17 cellular contexts compared by ENCODE assay signal in the genomic region with DNA sequence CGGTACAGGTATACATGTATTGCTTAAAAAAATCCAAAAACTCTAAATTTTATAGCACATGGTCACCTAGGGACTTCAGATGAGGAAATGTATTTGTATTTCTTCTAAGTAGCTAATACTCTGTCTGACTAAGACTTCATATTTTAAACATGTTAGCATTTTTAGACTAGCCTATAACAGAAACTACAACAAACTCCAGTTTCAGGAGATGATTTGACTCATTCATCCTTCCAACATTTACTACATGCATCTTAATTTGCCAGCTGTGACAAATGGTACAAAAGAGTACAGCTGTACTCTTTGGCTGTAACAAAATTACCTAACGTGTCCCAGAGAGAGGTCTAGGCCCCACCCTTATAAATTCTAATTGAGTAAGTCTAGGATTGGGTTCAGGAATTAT. TPM values are rescaled to one million over a fixed set of nuclear protein-coding genes. Genes with fewer than 3 reads are reported as not detected.
DNase-seq lines count a peak whose midpoint lies in the region; ATAC-seq and TF ChIP-seq lines count a peak whose summit lies in the region.
"Had no signal": no experiment of that assay in that cellular context is flagged by ENCODE, and none has a peak within 500 bp of the region (broad histone marks: within the 10 kb centered on the region; RNA-seq: fewer than 3 reads in every experiment).

No MANE protein-coding gene starts in this region.

- peak overlapping the region; percentile 86 for H3K27ac Mint-ChIP-seq in activated naive CD4-positive, alpha-beta T cell treated with anti-CD3 and anti-CD28 coated beads, Interleukin-2, amount 50 U/mL, for 24 hours
- no peak overlapping the region for H3K27ac Mint-ChIP-seq in activated naive CD4-positive, alpha-beta T cell treated with anti-CD3 and anti-CD28 coated beads, Interleukin-2, amount 10 ng/mL, durations not matched to agents 7 days and 5 days

- TF ChIP-seq CTCF in hepatocyte (IDR thresholded peaks at IDR 0.05; ENCODE audit: poor library complexity) (no peak), tibial artery (IDR thresholded peaks at IDR 0.05) (no peak)

- H3K27ac ChIP-seq in hepatocyte (peak overlapping the region; percentile 11), tibial artery (no peak overlapping the region)
- H3K27ac ChIP-seq: adrenal gland had no signal

- H3K27me3 Mint-ChIP-seq in activated naive CD4-positive, alpha-beta T cell treated with anti-CD3 and anti-CD28 coated beads, Interleukin-2, amount 50 U/mL, for 24 hours: no peaks in the 10 kb centered on the region
- H3K27me3 Mint-ChIP-seq in activated naive CD4-positive, alpha-beta T cell treated with anti-CD3 and anti-CD28 coated beads, Interleukin-2, amount 10 ng/mL, durations not matched to agents 7 days and 5 days: no peaks in the 10 kb centered on the region

- H3K4me3 Mint-ChIP-seq in activated naive CD4-positive, alpha-beta T cell treated with anti-CD3 and anti-CD28 coated beads, Interleukin-2, amount 50 U/mL, for 24 hours: no peak overlapping the region
- H3K4me3 Mint-ChIP-seq in activated naive CD4-positive, alpha-beta T cell treated with anti-CD3 and anti-CD28 coated beads, Interleukin-2, amount 10 ng/mL, durations not matched to agents 7 days and 5 days: no peak overlapping the region

- H3K4me1 ChIP-seq in hepatocyte (ENCODE audit: insufficient read depth) (no peaks in the 10 kb centered on the region), tibial artery (no peaks in the 10 kb centered on the region)

- no peaks in the 10 kb centered on the region for H3K9me3 ChIP-seq in hepatocyte (ENCODE audit: low read depth)
- H3K9me3 ChIP-seq in tibial artery: no peaks in the 10 kb centered on the region
- H3K9me3 ChIP-seq: adrenal gland had no signal

- 46% methylated on average over 2 of the region's 2 CpGs for WGBS in hepatocyte (ENCODE audit: low lambda C conversion rate, missing lambda C conversion rate)

- peak; percentile 77 for ATAC-seq in GM21717 (IDR thresholded peaks at IDR 0.05; ENCODE audit: unreplicated experiment)
- ATAC-seq in HG03342 (IDR thresholded peaks at IDR 0.05; ENCODE audit: unreplicated experiment): peak; percentile 59
- ATAC-seq: K562 had no signal

- no peaks in the 10 kb centered on the region for H4K20me1 ChIP-seq in hepatocyte (ENCODE audit: insufficient read depth, poor library complexity, severe bottlenecking)

- no peak overlapping the region for H3K4me2 ChIP-seq in hepatocyte

- H3K9me3 Mint-ChIP-seq in activated naive CD4-positive, alpha-beta T cell treated with anti-CD3 and anti-CD28 coated beads, Interleukin-2, amount 50 U/mL, for 24 hours: no peaks in the 10 kb centered on the region
- no peaks in the 10 kb centered on the region for H3K9me3 Mint-ChIP-seq in activated naive CD4-positive, alpha-beta T cell treated with anti-CD3 and anti-CD28 coated beads, Interleukin-2, amount 10 ng/mL, durations not matched to agents 7 days and 5 days

- CTCF ChIA-PET in activated naive CD4-positive, alpha-beta T cell treated with anti-CD3 and anti-CD28 coated beads, Interleukin-2, amount 10 ng/mL, durations not matched to agents 7 days and 5 days (lab: Charles Lee): interaction anchor here (0.6 kb wide), 1 partner anchor 27 kb away, joined by 3 read pairs; no protein-coding TSS in a partner anchor

- H3K36me3 ChIP-seq in hepatocyte (replicated peaks; ENCODE audit: insufficient read depth, low read depth): no peaks in the 10 kb centered on the region
- peaks cover 47 to 62% (median 54%) of the 10 kb centered on the region in 3 donors for H3K36me3 ChIP-seq in tibial artery

- peaks cover 22% of the 10 kb centered on the region for H3K36me3 Mint-ChIP-seq in activated naive CD4-positive, alpha-beta T cell treated with anti-CD3 and anti-CD28 coated beads, Interleukin-2, amount 50 U/mL, for 24 hours
- H3K36me3 Mint-ChIP-seq in activated naive CD4-positive, alpha-beta T cell treated with anti-CD3 and anti-CD28 coated beads, Interleukin-2, amount 10 ng/mL, durations not matched to agents 7 days and 5 days: peaks cover 46% of the 10 kb centered on the region

- intact Hi-C loops in tibial artery (cut with DNase I; ENCODE audit: low total_unique reads): no loop called here

- H3K9me2 ChIP-seq in hepatocyte (replicated peaks; ENCODE audit: insufficient read depth): no peaks in the 10 kb centered on the region

- H3K4me3 ChIP-seq in hepatocyte (no peak overlapping the region), tibial artery (no peak overlapping the region)
- H3K4me3 ChIP-seq: adrenal gland, K562 had no signal

- DNase-seq in activated naive CD4-positive, alpha-beta T cell treated with anti-CD3 and anti-CD28 coated beads, Interleukin-2, amount 10 ng/mL, durations not matched to agents 7 days and 5 days: no peak
- DNase-seq in hepatocyte (ENCODE audit: low spot score) (no peak), pons (ENCODE audit: low spot score) (no peak), cerebellum (ENCODE audit: low spot score) (no peak), tibial artery (no peak)
- DNase-seq: activated CD4-positive, CD25-positive, alpha-beta regulatory T cell; adrenal gland; effector CD4-positive, alpha-beta T cell; H7; hypothalamus; mesendoderm; trophoblast cell had no signal

- no peak overlapping the region for H2AFZ ChIP-seq in hepatocyte

- H3K27me3 ChIP-seq in hepatocyte: no peaks in the 10 kb centered on the region
- no peaks in the 10 kb centered on the region for H3K27me3 ChIP-seq in tibial artery
- H3K27me3 ChIP-seq: adrenal gland had no signal

- peaks cover 5% of the 10 kb centered on the region for H3K79me2 ChIP-seq in hepatocyte

- H3K4me1 Mint-ChIP-seq in activated naive CD4-positive, alpha-beta T cell treated with anti-CD3 and anti-CD28 coated beads, Interleukin-2, amount 50 U/mL, for 24 hours: peaks cover 26% of the 10 kb centered on the region
- H3K4me1 Mint-ChIP-seq in activated naive CD4-positive, alpha-beta T cell treated with anti-CD3 and anti-CD28 coated beads, Interleukin-2, amount 10 ng/mL, durations not matched to agents 7 days and 5 days: peaks cover 2% of the 10 kb centered on the region

RNA-seq across cellular contexts. Expression of a gene that starts 22.2 kb away (rescaled TPM):
- total RNA-seq in hepatocyte (13.6 and 14.2 TPM in 2 replicates), cerebellum (14.3 TPM)
- 14.1 and 16.1 TPM in 2 replicates for polyA plus RNA-seq in hepatocyte

RNA-seq across cellular contexts. Expression of a gene that starts 24.7 kb away (rescaled TPM):
- not detected in 2 replicates for total RNA-seq in hepatocyte
- polyA plus RNA-seq in hepatocyte: not detected in 2 replicates
- not detected for total RNA-seq in cerebellum
- total RNA-seq: adrenal gland, H7 had no signal
- polyA plus RNA-seq: AG04450 had no signal
